ENCODE assay signal across 8 cellular contexts in the genomic region with DNA sequence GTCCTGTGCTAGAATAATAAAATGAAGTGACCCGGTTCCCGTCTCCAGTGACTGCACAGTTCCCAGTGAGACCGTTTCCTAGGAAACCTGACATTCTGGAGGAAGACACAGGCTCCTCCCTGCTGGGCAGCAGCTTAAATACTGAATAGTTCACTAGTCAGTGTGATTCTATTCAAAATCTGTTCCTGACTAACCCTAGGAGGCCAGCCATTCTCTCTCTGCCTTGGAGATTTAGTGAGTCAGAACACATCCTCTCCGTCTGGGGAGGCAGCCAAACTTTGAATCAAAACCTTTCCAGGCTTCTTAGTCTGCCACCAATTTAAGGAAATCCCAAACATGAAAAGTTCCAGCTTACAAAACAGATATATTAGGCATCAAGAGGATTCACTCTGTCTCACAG. TPM values are rescaled to one million over a fixed set of nuclear protein-coding genes. Genes with fewer than 3 reads are reported as not detected.
A peak's percentile ranks its signal among the peaks of the same experiment; 100 is the strongest.
DNase-seq lines count a peak whose midpoint lies in the region; ATAC-seq lines count a peak whose summit lies in the region.

No MANE protein-coding gene starts in this region.

- ATAC-seq in esophagus mucosa: peak; percentile 95

- H3K9me3 ChIP-seq in NT2/D1 (ENCODE audit: insufficient read depth, low read length): no peaks in the 10 kb centered on the region

- no peaks in the 10 kb centered on the region for H3K27me3 ChIP-seq in NT2/D1 (ENCODE audit: insufficient read depth, insufficient read length)

- H3K9ac ChIP-seq in NT2/D1 (ENCODE audit: insufficient read length, low read depth): no peak overlapping the region

- H3K4me3 ChIP-seq in NT2/D1 (ENCODE audit: insufficient read length, low read depth): no peak overlapping the region

- no peaks in the 10 kb centered on the region for H3K4me1 ChIP-seq in NT2/D1 (ENCODE audit: insufficient read depth, insufficient read length)

- DNase-seq in COR-L47 (lab: John Stamatoyannopoulos, UW) (peak; percentile 65), NT2/D1 (ENCODE audit: low read depth, low spot score) (peak; percentile 90), myocyte (ENCODE audit: low read depth) (peak; percentile 89), SKM-1 treated with dmso at 0.1 percent for 144 hours (lab: John Stamatoyannopoulos, UW; ENCODE audit: unreplicated experiment) (no peak), KG1 (lab: John Stamatoyannopoulos, UW) (no peak), T-helper 2 cell (no peak), NOMO-1 treated with DMSO at 0.1 percent for 48 hours (lab: John Stamatoyannopoulos, UW; ENCODE audit: unreplicated experiment) (no peak)

- no peaks in the 10 kb centered on the region for H3K36me3 ChIP-seq in NT2/D1 (ENCODE audit: insufficient read depth, insufficient read length, low read length)

RNA-seq across cellular contexts. Expression of a gene that starts 11.2 kb away (rescaled TPM):
- 11.8 TPM for total RNA-seq in esophagus mucosa
- total RNA-seq in myocyte: 3.7 and 4.9 TPM in 2 replicates
- polyA plus RNA-seq in myocyte (2012): 5.7 TPM

RNA-seq across cellular contexts. Expression of a gene that starts 11.3 kb away (rescaled TPM):
- total RNA-seq in esophagus mucosa (1,154 TPM), myocyte (403 and 405 TPM in 2 replicates)
- 1,608 TPM for polyA plus RNA-seq in myocyte (2012)

Comparison
In these comparisons a context has a peak if more than half of its experiments do, and no peak if none do; other contexts are left out.
1. DNase-seq: peak in COR-L47 (single experiment), NT2/D1 (single experiment) and myocyte (single experiment); none in SKM-1 treated with dmso at 0.1 percent for 144 hours (single experiment), KG1 (single experiment), T-helper 2 cell (0 of 5) and NOMO-1 treated with DMSO at 0.1 percent for 48 hours (single experiment).